7 cellular contexts compared by ENCODE assay signal in the genomic region with DNA sequence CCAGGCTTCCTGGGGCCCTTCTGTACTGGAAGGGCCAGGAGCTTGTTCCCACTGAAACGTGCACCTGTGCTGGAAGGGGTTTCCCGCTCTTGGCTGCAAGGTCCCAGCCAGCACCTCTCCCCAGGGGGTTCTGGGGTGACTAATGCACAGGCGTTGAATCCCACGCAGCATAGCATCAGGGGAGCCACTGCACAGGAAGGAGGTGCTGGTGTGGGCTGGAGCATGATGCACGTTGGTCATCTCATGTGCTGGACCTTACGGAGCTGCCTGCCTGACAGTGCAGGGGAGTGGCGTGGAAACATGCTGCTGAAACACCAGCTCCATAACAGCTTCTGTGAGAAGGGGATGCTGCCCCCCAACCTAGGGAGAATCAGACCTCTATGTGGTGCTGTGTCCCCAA.
"Had no signal": no experiment of that assay in that cellular context is flagged by ENCODE, and none has a peak within 500 bp of the region (broad histone marks: within the 10 kb centered on the region; RNA-seq: fewer than 3 reads in every experiment).

No MANE protein-coding gene starts in this region.

- H2AFZ ChIP-seq: GM23248 had no signal

- ATAC-seq: HepG2 had no signal

- H3K27ac ChIP-seq: GM23248, HL-60 had no signal

- H3K9ac ChIP-seq: GM23248 had no signal

- H3K4me3 Mint-ChIP-seq: H9, IgD-negative memory B cell had no signal

- H3K4me3 ChIP-seq: GM23248 had no signal

- DNase-seq: GM23248, GOT3, H9, HCEC 1CT had no signal

- H3K27ac Mint-ChIP-seq: H9, IgD-negative memory B cell had no signal

- H3K4me1 Mint-ChIP-seq: H9, IgD-negative memory B cell had no signal

- H3K9me3 Mint-ChIP-seq: H9 had no signal
